Comparison of ENCODE assay signal across 15 cellular contexts in genomic region chr13:21219044-21219381, GRCh38. TPM values are rescaled to one million over a fixed set of nuclear protein-coding genes. Genes with fewer than 3 reads are reported as not detected.
DNase-seq lines count a peak whose midpoint lies in the region; ATAC-seq and TF ChIP-seq lines count a peak whose summit lies in the region.
"Had no signal": no experiment of that assay in that cellular context is flagged by ENCODE, and none has a peak within 500 bp of the region (broad histone marks: within the 10 kb centered on the region; RNA-seq: fewer than 3 reads in every experiment).

No MANE protein-coding gene starts in this region.

- H3K27ac Mint-ChIP-seq in activated CD8-positive, alpha-beta memory T cell treated with anti-CD3 and anti-CD28 coated beads, Interleukin-2, amount 10 ng/mL, durations not matched to agents 7 days and 5 days: peak overlapping the region; percentile 85
- H3K27ac Mint-ChIP-seq in stimulated activated effector memory CD8-positive, alpha-beta T cell treated with anti-CD3 and anti-CD28 coated beads, Interleukin-12 subunit alpha, Interleukin-12 subunit beta, amount 100 ng/mL, for 72 hours: peak overlapping the region; percentile 75

- POLR2A ChIA-PET in GM10248 (lab: Yijun Ruan, JAX): interaction anchor here (0.6 kb wide), 1 partner anchor 1354 kb away, joined by 7 read pairs; no protein-coding TSS in a partner anchor

- DNase-seq in activated CD8-positive, alpha-beta memory T cell treated with anti-CD3 and anti-CD28 coated beads, Interleukin-2, amount 10 ng/mL, durations not matched to agents 7 days and 5 days: peak; percentile 77
- no peak for DNase-seq in activated CD8-positive, alpha-beta memory T cell treated with anti-CD3 and anti-CD28 coated beads, Interleukin-2, amount 50 U/mL, for 48 hours
- no peak for DNase-seq in Jurkat, Clone E6-1 (ENCODE audit: low read depth, low spot score)
- peak in 1 of 2 donors; percentile 55 for DNase-seq in stimulated activated effector memory CD8-positive, alpha-beta T cell treated with anti-CD3 and anti-CD28 coated beads, Interleukin-12 subunit alpha, Interleukin-12 subunit beta, amount 100 ng/mL, for 72 hours (ENCODE audit: low spot score in 2 of 2)
- no peak for DNase-seq in GM10248 (ENCODE audit: extremely low spot score)
- no peak for DNase-seq in C1 segment of cervical spinal cord (lab: John Stamatoyannopoulos, UW)
- DNase-seq: ACHN, caudate nucleus, HCEC 1CT, kidney, SW 1271, uterus had no signal

- H3K27me3 Mint-ChIP-seq in activated CD8-positive, alpha-beta memory T cell treated with anti-CD3 and anti-CD28 coated beads, Interleukin-2, amount 10 ng/mL, durations not matched to agents 7 days and 5 days: peaks cover 58% of the 10 kb centered on the region

- H3K9me3 Mint-ChIP-seq in activated CD8-positive, alpha-beta memory T cell treated with anti-CD3 and anti-CD28 coated beads, Interleukin-2, amount 10 ng/mL, durations not matched to agents 7 days and 5 days (ENCODE audit: low read depth): peaks cover 9% of the 10 kb centered on the region
- peaks cover 12% of the 10 kb centered on the region for H3K9me3 Mint-ChIP-seq in stimulated activated effector memory CD8-positive, alpha-beta T cell treated with anti-CD3 and anti-CD28 coated beads, Interleukin-12 subunit alpha, Interleukin-12 subunit beta, amount 100 ng/mL, for 72 hours

- peaks cover 22% of the 10 kb centered on the region for H3K4me1 Mint-ChIP-seq in activated CD8-positive, alpha-beta memory T cell treated with anti-CD3 and anti-CD28 coated beads, Interleukin-2, amount 10 ng/mL, durations not matched to agents 7 days and 5 days
- H3K4me1 Mint-ChIP-seq in stimulated activated effector memory CD8-positive, alpha-beta T cell treated with anti-CD3 and anti-CD28 coated beads, Interleukin-12 subunit alpha, Interleukin-12 subunit beta, amount 100 ng/mL, for 72 hours: peaks cover 16% of the 10 kb centered on the region

- CTCF ChIA-PET in activated CD8-positive, alpha-beta memory T cell treated with anti-CD3 and anti-CD28 coated beads, Interleukin-2, amount 10 ng/mL, durations not matched to agents 7 days and 5 days (lab: Charles Lee): interaction anchor here (0.6 to 2.6 kb wide), 8 partner anchors 14 to 452 kb away, joined by 3 to 11 read pairs (median 4); partner anchors contain the start of genes FGF9, MRPL57 and SKA3
- CTCF ChIA-PET in GM10248 (lab: Yijun Ruan, JAX): interaction anchor here (1.1 to 1.2 kb wide), 2 partner anchors 9 to 14 kb away, joined by 3 to 4 read pairs; no protein-coding TSS in a partner anchor

- peak overlapping the region; percentile 28 for H3K4me3 Mint-ChIP-seq in activated CD8-positive, alpha-beta memory T cell treated with anti-CD3 and anti-CD28 coated beads, Interleukin-2, amount 10 ng/mL, durations not matched to agents 7 days and 5 days
- peak overlapping the region; percentile 42 for H3K4me3 Mint-ChIP-seq in stimulated activated effector memory CD8-positive, alpha-beta T cell treated with anti-CD3 and anti-CD28 coated beads, Interleukin-12 subunit alpha, Interleukin-12 subunit beta, amount 100 ng/mL, for 72 hours
- H3K4me3 Mint-ChIP-seq: activated naive CD4-positive, alpha-beta T cell treated with anti-CD3 and anti-CD28 coated beads, Interleukin-2, amount 50 U/mL, for 24 hours had no signal

- H3K36me3 Mint-ChIP-seq in activated CD8-positive, alpha-beta memory T cell treated with anti-CD3 and anti-CD28 coated beads, Interleukin-2, amount 10 ng/mL, durations not matched to agents 7 days and 5 days: peaks cover 13% of the 10 kb centered on the region
- no peaks in the 10 kb centered on the region for H3K36me3 Mint-ChIP-seq in stimulated activated effector memory CD8-positive, alpha-beta T cell treated with anti-CD3 and anti-CD28 coated beads, Interleukin-12 subunit alpha, Interleukin-12 subunit beta, amount 100 ng/mL, for 72 hours
- H3K36me3 Mint-ChIP-seq: activated naive CD4-positive, alpha-beta T cell treated with anti-CD3 and anti-CD28 coated beads, Interleukin-2, amount 50 U/mL, for 24 hours had no signal

- peak; percentile 73 for ATAC-seq in activated CD8-positive, alpha-beta memory T cell treated with anti-CD3 and anti-CD28 coated beads, Interleukin-2, amount 10 ng/mL, durations not matched to agents 7 days and 5 days
- ATAC-seq in GM21825 (IDR thresholded peaks at IDR 0.05; ENCODE audit: unreplicated experiment) (peak; percentile 49), GM18858 (IDR thresholded peaks at IDR 0.05; ENCODE audit: unreplicated experiment) (no peak)
- ATAC-seq in stimulated activated effector memory CD8-positive, alpha-beta T cell treated with anti-CD3 and anti-CD28 coated beads, Interleukin-12 subunit alpha, Interleukin-12 subunit beta, amount 100 ng/mL, for 72 hours: peak; percentile 82

- H3K4me3 ChIP-seq in Jurkat, Clone E6-1 (ENCODE audit: low read length): peak overlapping the region; percentile 27
- H3K4me3 ChIP-seq: uterus had no signal

- no peak for TF ChIP-seq CTCF in GM10248 (IDR thresholded peaks at IDR 0.05; ENCODE audit: control extremely low read depth, extremely low read depth, low read depth, missing control alignments)

RNA-seq across cellular contexts. Expression of gene MRPL57, which starts 42.6 kb away (rescaled TPM):
- 10 to 100 TPM; 22.5 to 23.5 TPM for total RNA-seq in activated CD8-positive, alpha-beta memory T cell treated with anti-CD3 and anti-CD28 coated beads, Interleukin-2, amount 10 ng/mL, durations not matched to agents 7 days and 5 days
- polyA plus RNA-seq in Jurkat, Clone E6-1 (2012; ENCODE audit: insufficient read depth, insufficient read length): 49.7 TPM

RNA-seq across cellular contexts. Expression of gene SKA3, which starts 42.7 kb away (rescaled TPM):
- 10 to 100 TPM; 36.6 to 39.6 TPM for total RNA-seq in activated CD8-positive, alpha-beta memory T cell treated with anti-CD3 and anti-CD28 coated beads, Interleukin-2, amount 10 ng/mL, durations not matched to agents 7 days and 5 days
- 59.6 TPM for polyA plus RNA-seq in Jurkat, Clone E6-1 (2012; ENCODE audit: insufficient read depth, insufficient read length)
